Comparison of ENCODE assay signal across 1 cellular context in the genomic region with DNA sequence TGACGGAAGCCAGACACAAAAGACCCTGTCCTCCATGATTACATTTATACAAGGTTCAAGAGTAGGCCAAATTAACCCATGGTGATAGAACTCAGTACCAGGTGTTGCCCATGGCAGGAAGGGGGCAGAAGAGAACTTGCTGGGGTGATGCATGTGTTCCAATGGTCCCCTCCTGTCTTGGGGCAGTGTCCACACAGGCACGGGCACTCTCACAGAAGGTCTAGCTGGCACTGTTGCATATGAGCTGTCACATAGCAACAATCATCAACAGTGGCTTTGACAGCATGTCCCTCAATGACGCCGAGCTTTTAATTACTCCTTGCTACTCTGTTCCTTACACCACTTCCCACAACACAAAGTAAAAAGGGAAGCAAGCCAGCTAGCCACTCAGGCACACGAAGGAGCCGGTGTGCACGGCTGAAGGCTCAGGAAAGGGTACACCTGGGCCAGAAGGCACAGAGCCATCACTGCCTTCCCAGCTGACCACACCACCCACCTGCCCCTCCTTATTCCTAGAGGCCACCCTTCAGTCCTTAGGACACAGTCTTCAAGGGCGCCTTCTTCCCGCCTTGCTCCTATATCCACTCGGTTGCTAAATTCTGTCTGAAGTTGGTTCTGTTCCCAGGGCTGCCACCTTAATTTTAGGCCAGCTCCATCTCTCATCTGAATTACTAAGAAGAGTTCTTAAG.
TF ChIP-seq lines count a peak whose summit lies in the region.

No MANE protein-coding gene starts in this region.

TF ChIP-seq in HepG2, 621 proteins besides CTCF, POLR2A, EP300 and RAD21:
- TF ChIP-seq SMARCE1 (IDR thresholded peaks at IDR 0.05; ENCODE audit: borderline replicate concordance) (no peak), GZF1 (CRISPR knock-in tag; IDR thresholded peaks at IDR 0.05) (no peak), SMC3 (IDR thresholded peaks at IDR 0.05; ENCODE audit: low read length) (0 out of 2 replicates have a peak, but pooled peaks have one; percentile 4), ZNF276 (CRISPR knock-in tag; IDR thresholded peaks at IDR 0.05; ENCODE audit: low read depth) (no peak), STAG1 (CRISPR knock-in tag; IDR thresholded peaks at IDR 0.05) (peak; percentile 39), RBM22 (optimal IDR thresholded peaks at IDR 0.05; ENCODE audit: low read length) (peak; percentile 84)
- TF ChIP-seq, protein P1, sequence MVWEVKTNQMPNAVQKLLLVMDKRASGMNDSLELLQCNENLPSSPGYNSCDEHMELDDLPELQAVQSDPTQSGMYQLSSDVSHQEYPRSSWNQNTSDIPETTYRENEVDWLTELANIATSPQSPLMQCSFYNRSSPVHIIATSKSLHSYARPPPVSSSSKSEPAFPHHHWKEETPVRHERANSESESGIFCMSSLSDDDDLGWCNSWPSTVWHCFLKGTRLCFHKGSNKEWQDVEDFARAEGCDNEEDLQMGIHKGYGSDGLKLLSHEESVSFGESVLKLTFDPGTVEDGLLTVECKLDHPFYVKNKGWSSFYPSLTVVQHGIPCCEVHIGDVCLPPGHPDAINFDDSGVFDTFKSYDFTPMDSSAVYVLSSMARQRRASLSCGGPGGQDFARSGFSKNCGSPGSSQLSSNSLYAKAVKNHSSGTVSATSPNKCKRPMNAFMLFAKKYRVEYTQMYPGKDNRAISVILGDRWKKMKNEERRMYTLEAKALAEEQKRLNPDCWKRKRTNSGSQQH (CRISPR knock-in tag; IDR thresholded peaks at IDR 0.05; ENCODE audit: low read depth): no peak
